ENCODE assay signal across 1 cellular context in genomic region chr7:100119701-100120517, GRCh38.
TF ChIP-seq lines count a peak whose summit lies in the region.

No MANE protein-coding gene starts in this region.

TF ChIP-seq in K562, 482 proteins besides CTCF, POLR2A, EP300 and RAD21 (continued from another document):
- TF ChIP-seq ZNF395 (CRISPR knock-in tag; IDR thresholded peaks at IDR 0.05), result no peak; the same call in 1 of the 2 replicates
- TF ChIP-seq ATF7 (IDR thresholded peaks at IDR 0.05), result peak; percentile 34; the same call in 1 of the 2 replicates
- TF ChIP-seq EGR1 (conservative IDR thresholded peaks at IDR 0.05), result no peak
- TF ChIP-seq ETV1 (tag; conservative IDR thresholded peaks at IDR 0.05; ENCODE audit: low read depth), result peak; percentile 8
- TF ChIP-seq MYNN (IDR thresholded peaks at IDR 0.05), result peak; percentile 26; the same call in 1 of the 2 replicates
- no peak for TF ChIP-seq MYNN (CRISPR knock-in tag; IDR thresholded peaks at IDR 0.05)
- peak; percentile 74 for TF ChIP-seq ZFX (CRISPR knock-in tag; IDR thresholded peaks at IDR 0.05)
- TF ChIP-seq MEF2D (tag; conservative IDR thresholded peaks at IDR 0.05; ENCODE audit: low read depth), result no peak
- no peak for TF ChIP-seq TBP (optimal IDR thresholded peaks at IDR 0.05; ENCODE audit: low read depth, low read length)
- TF ChIP-seq KLF13 (tag; IDR thresholded peaks at IDR 0.05; ENCODE audit: borderline replicate concordance, low read depth), result peak; percentile 36; the same call in 1 of the 2 replicates
- peak; percentile 53 for TF ChIP-seq HDAC2 (IDR thresholded peaks at IDR 0.05)
- peak; percentile 18; the same call in 1 of the 2 replicates for TF ChIP-seq SMARCE1 (IDR thresholded peaks at IDR 0.05)
- peak; percentile 85 for TF ChIP-seq ZNF143 (CRISPR knock-in tag; IDR thresholded peaks at IDR 0.05)
- peak; percentile 2; the same call in 1 of the 2 replicates for TF ChIP-seq MBD2 (IDR thresholded peaks at IDR 0.05; ENCODE audit: borderline replicate concordance, low read depth)
- 0 out of 2 replicates have a peak, but pooled peaks have one; percentile 25 for TF ChIP-seq CREM (IDR thresholded peaks at IDR 0.05; ENCODE audit: low read depth)
- no peak; the same call in 1 of the 2 replicates for TF ChIP-seq ZNF740 (CRISPR knock-in tag; IDR thresholded peaks at IDR 0.05)
- TF ChIP-seq ZNF740 (tag; IDR thresholded peaks at IDR 0.05), result peak in 1 of 2 experiments; percentile 18; a peak in 1 of 4 replicates
- peak; percentile 11; the same call in 1 of the 2 replicates for TF ChIP-seq PHB (CRISPR knock-in tag; IDR thresholded peaks at IDR 0.05)
- TF ChIP-seq ELF4 (CRISPR knock-in tag; IDR thresholded peaks at IDR 0.05), result 0 out of 2 replicates have a peak, but pooled peaks have one; percentile 22
- peak; percentile 81; the same call in 1 of the 2 replicates for TF ChIP-seq DNMT1 (IDR thresholded peaks at IDR 0.05)
- TF ChIP-seq ETV6 (IDR thresholded peaks at IDR 0.05; ENCODE audit: borderline replicate concordance in 1 of 2, low read depth in 2 of 2, low read length in 1 of 2), result 0 out of 4 replicates have a peak, but pooled peaks of 1 of the 2 experiments have one; percentile 2
- TF ChIP-seq ETV6 (CRISPR knock-in tag; IDR thresholded peaks at IDR 0.05; ENCODE audit: borderline replicate concordance), result no peak
- 0 out of 2 replicates have a peak, but pooled peaks have one; percentile 43 for TF ChIP-seq FOXP1 (CRISPR knock-in tag; IDR thresholded peaks at IDR 0.05)
- TF ChIP-seq TRIM28 (IDR thresholded peaks at IDR 0.05), result 0 out of 2 replicates have a peak, but pooled peaks have one; percentile 22
- 0 out of 2 replicates have a peak, but pooled peaks have one; percentile 3 for TF ChIP-seq KAT7 (CRISPR knock-in tag; IDR thresholded peaks at IDR 0.05; ENCODE audit: borderline replicate concordance)
- no peak for TF ChIP-seq CHCHD3 (CRISPR knock-in tag; IDR thresholded peaks at IDR 0.05)
- no peak for TF ChIP-seq CREBBP (IDR thresholded peaks at IDR 0.05; ENCODE audit: low read depth, low read length)
- 0 out of 2 replicates have a peak, but pooled peaks have one; percentile 24 for TF ChIP-seq ETS1 (conservative IDR thresholded peaks at IDR 0.05; ENCODE audit: control insufficient read depth, low read depth, low read length)
- 0 out of 2 replicates have a peak, but pooled peaks have one; percentile 40 for TF ChIP-seq SNIP1 (IDR thresholded peaks at IDR 0.05; ENCODE audit: low read depth)
- TF ChIP-seq KDM4B (IDR thresholded peaks at IDR 0.05; ENCODE audit: borderline replicate concordance in 2 of 2, low read depth in 1 of 2), result peak in 1 of 2 experiments; percentile 30; a peak in 1 of 4 replicates
